ENCODE assay signal across 18 cellular contexts in genomic region chr15:43121863-43122262, GRCh38. TPM values are rescaled to one million over a fixed set of nuclear protein-coding genes. Genes with fewer than 3 reads are reported as not detected.
A peak's percentile ranks its signal among the peaks of the same experiment; 100 is the strongest.
DNase-seq lines count a peak whose midpoint lies in the region; ATAC-seq, FAIRE-seq and TF ChIP-seq lines count a peak whose summit lies in the region.
"Had no signal": no experiment of that assay in that cellular context is flagged by ENCODE, and none has a peak within 500 bp of the region (broad histone marks: within the 10 kb centered on the region; RNA-seq: fewer than 3 reads in every experiment).

No MANE protein-coding gene starts in this region.

- H2AFZ ChIP-seq in HCT116 (ENCODE audit: low read depth, low read length, poor library complexity, severe bottlenecking) (peak overlapping the region; percentile 3), neuronal stem cell (ENCODE audit: low read length) (peak overlapping the region; percentile 92)

- H3K14ac ChIP-seq in neuronal stem cell (ENCODE audit: low read length): no peak overlapping the region

- H3K36me3 ChIP-seq in HCT116 (ENCODE audit: control insufficient read depth in 1 of 2, insufficient read depth in 2 of 2, low read length in 2 of 2): no peaks in the 10 kb centered on the region
- H3K36me3 ChIP-seq in neuronal stem cell (replicated peaks in 1 of 2; ENCODE audit: control insufficient read depth in 2 of 2, insufficient read depth in 2 of 2, low read length in 2 of 2): no peaks in the 10 kb centered on the region
- H3K36me3 ChIP-seq: cardiac muscle cell, lower lobe of right lung, SJSA1 had no signal

- no TSS peak for BruUV-seq in HCT116 (replicated peaks; lab: Mats Ljungman, UMichigan)

- TF ChIP-seq CTCF in HCT116 (IDR thresholded peaks at IDR 0.05 in 2 of 3, conservative IDR thresholded peaks at IDR 0.05 in 1 of 3; ENCODE audit: borderline replicate concordance in 1 of 3, insufficient read depth in 1 of 3, low read depth in 2 of 3, low read length in 2 of 3) (no peak), D721Med (IDR thresholded peaks at IDR 0.05; ENCODE audit: insufficient read depth, missing control alignments) (no peak)

- no peaks in the 10 kb centered on the region for H3K79me2 ChIP-seq in HCT116 (ENCODE audit: insufficient read depth, low read length)

- no peaks in the 10 kb centered on the region for H3K9me2 ChIP-seq in HCT116 (ENCODE audit: insufficient read depth)

- H3K27me3 Mint-ChIP-seq in T-helper 1 cell treated with Interleukin-12 subunit alpha and Interleukin-12 subunit beta and Interleukin-4 antibody, amounts not matched to agents 30 μg/mL and 1 μg/mL, for 36 hours (ENCODE audit: low read depth): peaks cover 30% of the 10 kb centered on the region

- H3K4me1 ChIP-seq in HCT116 (ENCODE audit: control insufficient read depth in 1 of 2, insufficient read depth in 2 of 2, low read length in 2 of 2) (peaks cover 10 to 31% of the 10 kb centered on the region in 2 experiments; a peak in 3 of 4 replicates), neuronal stem cell (ENCODE audit: control insufficient read depth in 2 of 2, insufficient read depth in 1 of 2, low read depth in 1 of 2, low read length in 2 of 2) (peaks cover 3 to 4% of the 10 kb centered on the region in 2 donors)

- no peaks in the 10 kb centered on the region for H3K27me3 ChIP-seq in HCT116 (ENCODE audit: insufficient read depth, low read length)
- peaks cover 0 to 23% (median 0%) of the 10 kb centered on the region in 3 experiments for H3K27me3 ChIP-seq in neuronal stem cell (ENCODE audit: control insufficient read depth in 3 of 3, insufficient read depth in 3 of 3, low read depth in 1 of 3, low read length in 3 of 3)

- DNase-seq in T-helper 1 cell (no peak), HCT116 (ENCODE audit: low read depth, low spot score) (no peak), caudate nucleus (lab: John Stamatoyannopoulos, UW) (no peak), neuronal stem cell (ENCODE audit: low spot score) (no peak), D721Med (ENCODE audit: insufficient read length, low spot score) (no peak), NCI-H748 treated with DMSO at 0.1 percent for 48 hours (lab: John Stamatoyannopoulos, UW) (no peak), amniotic stem cell (lab: John Stamatoyannopoulos, UW) (no peak)
- DNase-seq: activated naive CD4-positive, alpha-beta T cell; KG1; lower lobe of right lung; NCI-H1417 treated with DMSO at 0.1 percent for 48 hours; NCI-H345; occipital lobe; stimulated activated naive CD4-positive, alpha-beta T cell treated with Interleukin-2 at 50 U/mL for 16 hours had no signal

- ATAC-seq in HCT116: no peak

- H2BK15ac ChIP-seq in neuronal stem cell (ENCODE audit: low read length): no peak overlapping the region

- H2BK12ac ChIP-seq in neuronal stem cell (ENCODE audit: low read length): no peak overlapping the region

- H3K4me2 ChIP-seq in HCT116 (ENCODE audit: low read length): peak overlapping the region; percentile 75; the same call in 1 of the 2 replicates
- no peak overlapping the region for H3K4me2 ChIP-seq in neuronal stem cell (ENCODE audit: insufficient read depth, low read length, poor library complexity, severe bottlenecking)

- H3K27ac ChIP-seq in HCT116 (ENCODE audit: low read depth, low read length) (no peak overlapping the region), caudate nucleus (ENCODE audit: low read depth, low read length) (peak overlapping the region; percentile 53), neuronal stem cell (replicated peaks; ENCODE audit: low read length) (no peak overlapping the region)

- TF ChIP-seq RAD21 in HCT116 (IDR thresholded peaks at IDR 0.05; ENCODE audit: low read depth): no peak

- H3K9me3 ChIP-seq in HCT116 (ENCODE audit: control insufficient read depth in 1 of 2, insufficient read depth in 1 of 2, low read depth in 1 of 2, low read length in 2 of 2): no peaks in the 10 kb centered on the region
- H3K9me3 ChIP-seq in neuronal stem cell (replicated peaks in 1 of 2; ENCODE audit: control insufficient read depth in 2 of 2, insufficient read depth in 1 of 2, low read depth in 1 of 2, low read length in 2 of 2): no peaks in the 10 kb centered on the region
- H3K9me3 ChIP-seq: lower lobe of right lung, SJSA1 had no signal

- peak overlapping the region; percentile 87 for H3K4me3 Mint-ChIP-seq in T-helper 1 cell treated with Interleukin-12 subunit alpha and Interleukin-12 subunit beta and Interleukin-4 antibody, amounts not matched to agents 30 μg/mL and 1 μg/mL, for 36 hours

- no peak overlapping the region for H2AK5ac ChIP-seq in neuronal stem cell (ENCODE audit: low read depth, low read length)

- H3K18ac ChIP-seq in neuronal stem cell (ENCODE audit: low read length): no peak overlapping the region

- H3K27ac Mint-ChIP-seq in T-helper 1 cell treated with Interleukin-12 subunit alpha and Interleukin-12 subunit beta and Interleukin-4 antibody, amounts not matched to agents 30 μg/mL and 1 μg/mL, for 36 hours: no peak overlapping the region

- TF ChIP-seq POLR2A in HCT116 (IDR thresholded peaks at IDR 0.05; ENCODE audit: borderline replicate concordance, extremely low read depth, insufficient read depth, insufficient read length): no peak

- no peaks in the 10 kb centered on the region for H3K9me3 Mint-ChIP-seq in T-helper 1 cell treated with Interleukin-12 subunit alpha and Interleukin-12 subunit beta and Interleukin-4 antibody, amounts not matched to agents 30 μg/mL and 1 μg/mL, for 36 hours

- intact Hi-C loops in HCT116 (cut with micrococcal nuclease): no loop called here

- H3K9ac ChIP-seq in HCT116 (ENCODE audit: low read length): no peak overlapping the region
- no peak overlapping the region for H3K9ac ChIP-seq in neuronal stem cell (ENCODE audit: low read depth, low read length, poor library complexity)

- H3K23ac ChIP-seq in neuronal stem cell (ENCODE audit: low read depth, low read length, poor library complexity): no peak overlapping the region

- CTCF ChIA-PET in HCT116 (lab: Charles Lee): no interaction called here

- H3K36me3 Mint-ChIP-seq in T-helper 1 cell treated with Interleukin-12 subunit alpha and Interleukin-12 subunit beta and Interleukin-4 antibody, amounts not matched to agents 30 μg/mL and 1 μg/mL, for 36 hours (ENCODE audit: low read depth): no peaks in the 10 kb centered on the region

- H3K4ac ChIP-seq in neuronal stem cell (ENCODE audit: low read length): no peak overlapping the region

- no peaks in the 10 kb centered on the region for H4K20me1 ChIP-seq in HCT116 (ENCODE audit: insufficient read depth)

- FAIRE-seq in D721Med (lab: Jason Lieb, UNC): no peak
- FAIRE-seq: frontal cortex had no signal

- peaks cover 22% of the 10 kb centered on the region for H3K4me1 Mint-ChIP-seq in T-helper 1 cell treated with Interleukin-12 subunit alpha and Interleukin-12 subunit beta and Interleukin-4 antibody, amounts not matched to agents 30 μg/mL and 1 μg/mL, for 36 hours (ENCODE audit: low read depth)

- no CpG with 5 or more reads among the region's 2 CpGs for WGBS in neuronal stem cell (ENCODE audit: extremely low coverage in 2 of 2, insufficient read length in 2 of 2, insufficient replicate concordance in 1 of 2), 2 donors

- POLR2A ChIA-PET in HCT116 (lab: Charles Lee): interaction anchor here (1.8 kb wide), 1 partner anchor 16 kb away, joined by 5 read pairs; the partner anchor contains the start of gene UBR1

- RAD21 ChIA-PET in HCT116 (lab: Charles Lee; ENCODE audit: low non-redundant PET in 1 of 2, low total read pairs in 2 of 2, uncharacterized antibody in 2 of 2, unreplicated experiment in 2 of 2): interaction anchor here in 1 of 2 experiments (0.7 kb wide), 1 partner anchor 164 kb away, joined by 5 read pairs; no protein-coding TSS in a partner anchor

- H2BK120ac ChIP-seq in neuronal stem cell (ENCODE audit: low read depth, low read length): no peak overlapping the region

- no peaks in the 10 kb centered on the region for H3K79me1 ChIP-seq in neuronal stem cell (ENCODE audit: low read depth, low read length)

- H4K8ac ChIP-seq in neuronal stem cell (ENCODE audit: low read depth, low read length): no peak overlapping the region

- no peak overlapping the region for H3K4me3 ChIP-seq in HCT116 (replicated peaks in 1 of 2; ENCODE audit: low read depth in 1 of 2, low read length in 2 of 2)
- H3K4me3 ChIP-seq in neuronal stem cell (ENCODE audit: low read length in 2 of 2): no peak overlapping the region

- H2BK5ac ChIP-seq in neuronal stem cell (ENCODE audit: low read length): no peak overlapping the region

- H4K91ac ChIP-seq in neuronal stem cell (ENCODE audit: low read depth, low read length, poor library complexity): no peak overlapping the region

TF ChIP-seq in HCT116, 20 proteins besides CTCF, POLR2A, EP300 and RAD21 (continues in another document):
- TF ChIP-seq, protein P1, sequence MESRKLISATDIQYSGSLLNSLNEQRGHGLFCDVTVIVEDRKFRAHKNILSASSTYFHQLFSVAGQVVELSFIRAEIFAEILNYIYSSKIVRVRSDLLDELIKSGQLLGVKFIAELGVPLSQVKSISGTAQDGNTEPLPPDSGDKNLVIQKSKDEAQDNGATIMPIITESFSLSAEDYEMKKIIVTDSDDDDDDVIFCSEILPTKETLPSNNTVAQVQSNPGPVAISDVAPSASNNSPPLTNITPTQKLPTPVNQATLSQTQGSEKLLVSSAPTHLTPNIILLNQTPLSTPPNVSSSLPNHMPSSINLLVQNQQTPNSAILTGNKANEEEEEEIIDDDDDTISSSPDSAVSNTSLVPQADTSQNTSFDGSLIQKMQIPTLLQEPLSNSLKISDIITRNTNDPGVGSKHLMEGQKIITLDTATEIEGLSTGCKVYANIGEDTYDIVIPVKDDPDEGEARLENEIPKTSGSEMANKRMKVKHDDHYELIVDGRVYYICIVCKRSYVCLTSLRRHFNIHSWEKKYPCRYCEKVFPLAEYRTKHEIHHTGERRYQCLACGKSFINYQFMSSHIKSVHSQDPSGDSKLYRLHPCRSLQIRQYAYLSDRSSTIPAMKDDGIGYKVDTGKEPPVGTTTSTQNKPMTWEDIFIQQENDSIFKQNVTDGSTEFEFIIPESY (IDR thresholded peaks at IDR 0.05; ENCODE audit: extremely low read depth, insufficient replicate concordance, low read length): no peak
- TF ChIP-seq SRF (IDR thresholded peaks at IDR 0.05; ENCODE audit: low read depth) (no peak), YY1 (IDR thresholded peaks at IDR 0.05; ENCODE audit: extremely low read depth, insufficient replicate concordance, low read depth, low read length) (no peak), FOSL1 (IDR thresholded peaks at IDR 0.05; ENCODE audit: low read depth) (no peak), TCF7L2 (IDR thresholded peaks at IDR 0.05; ENCODE audit: borderline replicate concordance, extremely low read depth, insufficient read depth, insufficient read length) (no peak)
- TF ChIP-seq, protein P2, sequence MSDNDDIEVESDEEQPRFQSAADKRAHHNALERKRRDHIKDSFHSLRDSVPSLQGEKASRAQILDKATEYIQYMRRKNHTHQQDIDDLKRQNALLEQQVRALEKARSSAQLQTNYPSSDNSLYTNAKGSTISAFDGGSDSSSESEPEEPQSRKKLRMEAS (IDR thresholded peaks at IDR 0.05): no peak

RNA-seq across cellular contexts. Expression of gene TMEM62, which starts 11.5 kb away (rescaled TPM):
- 8.8 TPM for total RNA-seq in HCT116 (2021; ENCODE audit: unreplicated experiment)
- polyA plus RNA-seq in HCT116 (2012): 5.9 and 7.2 TPM in 2 replicates
- 2.6 TPM for polyA plus RNA-seq in neuronal stem cell (2013, experiment 1 of 2)
- 2.5 TPM for polyA plus RNA-seq in neuronal stem cell (2013, experiment 2 of 2)

RNA-seq across cellular contexts. Expression of gene UBR1, which starts 16.0 kb away (rescaled TPM):
- 17.9 TPM for total RNA-seq in HCT116 (2021; ENCODE audit: unreplicated experiment)
- 4.0 and 11.5 TPM in 2 replicates for polyA plus RNA-seq in HCT116 (2012)
- polyA plus RNA-seq in neuronal stem cell (2013, experiment 1 of 2): 7.4 TPM
- 7.8 TPM for polyA plus RNA-seq in neuronal stem cell (2013, experiment 2 of 2)
